ENCODE assay signal across 1 cellular context in genomic region chr1:99627615-99628014, GRCh38.
TF ChIP-seq lines count a peak whose summit lies in the region.

No MANE protein-coding gene starts in this region.

TF ChIP-seq in K562, 482 proteins besides CTCF, POLR2A, EP300 and RAD21 (continued from another document):
- no peak for TF ChIP-seq HMGXB4 (CRISPR knock-in tag; IDR thresholded peaks at IDR 0.05)
- no peak for TF ChIP-seq MITF (IDR thresholded peaks at IDR 0.05)
- no peak for TF ChIP-seq RBM25 (IDR thresholded peaks at IDR 0.05; ENCODE audit: low read depth, low read length, severe bottlenecking)
- TF ChIP-seq SMARCA4 (IDR thresholded peaks at IDR 0.05): no peak
- no peak for TF ChIP-seq RUNX1 (IDR thresholded peaks at IDR 0.05; ENCODE audit: low read depth)
- no peak for TF ChIP-seq HMG20B (CRISPR knock-in tag; IDR thresholded peaks at IDR 0.05)
- no peak for TF ChIP-seq ZBTB9 (CRISPR knock-in tag; IDR thresholded peaks at IDR 0.05)
- no peak for TF ChIP-seq MECOM (CRISPR knock-in tag; IDR thresholded peaks at IDR 0.05)
